13 cellular contexts compared by ENCODE assay signal in genomic region chr12:47378907-47379306, GRCh38.
A peak's percentile ranks its signal among the peaks of the same experiment; 100 is the strongest.
DNase-seq lines count a peak whose midpoint lies in the region; ATAC-seq lines count a peak whose summit lies in the region.
"Had no signal": no experiment of that assay in that cellular context is flagged by ENCODE, and none has a peak within 500 bp of the region (broad histone marks: within the 10 kb centered on the region; RNA-seq: fewer than 3 reads in every experiment).

No MANE protein-coding gene starts in this region.

- no peaks in the 10 kb centered on the region for H3K27me3 Mint-ChIP-seq in activated CD4-positive, alpha-beta T cell treated with anti-CD3 and anti-CD28 coated beads for 36 hours
- H3K27me3 Mint-ChIP-seq in activated CD4-positive, alpha-beta T cell treated with anti-CD3 and anti-CD28 coated beads, Interleukin-2, amount 10 ng/mL, durations not matched to agents 7 days and 5 days: no peaks in the 10 kb centered on the region
- H3K27me3 Mint-ChIP-seq in activated naive CD8-positive, alpha-beta T cell: no peaks in the 10 kb centered on the region

- peaks cover 54% of the 10 kb centered on the region for H3K4me1 Mint-ChIP-seq in activated CD4-positive, alpha-beta T cell treated with anti-CD3 and anti-CD28 coated beads for 36 hours
- peaks cover 35% of the 10 kb centered on the region for H3K4me1 Mint-ChIP-seq in activated CD4-positive, alpha-beta T cell treated with anti-CD3 and anti-CD28 coated beads, Interleukin-2, amount 10 ng/mL, durations not matched to agents 7 days and 5 days
- peaks cover 49% of the 10 kb centered on the region for H3K4me1 Mint-ChIP-seq in activated naive CD8-positive, alpha-beta T cell (ENCODE audit: low read depth)

- peak overlapping the region; percentile 84 for H3K27ac Mint-ChIP-seq in activated CD4-positive, alpha-beta T cell treated with anti-CD3 and anti-CD28 coated beads for 36 hours
- no peak overlapping the region for H3K27ac Mint-ChIP-seq in activated CD4-positive, alpha-beta T cell treated with anti-CD3 and anti-CD28 coated beads, Interleukin-2, amount 10 ng/mL, durations not matched to agents 7 days and 5 days
- peak overlapping the region; percentile 65 for H3K27ac Mint-ChIP-seq in activated naive CD8-positive, alpha-beta T cell

- peaks cover 37% of the 10 kb centered on the region for H3K9me3 Mint-ChIP-seq in activated CD4-positive, alpha-beta T cell treated with anti-CD3 and anti-CD28 coated beads for 36 hours (ENCODE audit: low read depth)
- peaks cover 25% of the 10 kb centered on the region for H3K9me3 Mint-ChIP-seq in activated CD4-positive, alpha-beta T cell treated with anti-CD3 and anti-CD28 coated beads, Interleukin-2, amount 10 ng/mL, durations not matched to agents 7 days and 5 days
- peaks cover 25% of the 10 kb centered on the region for H3K9me3 Mint-ChIP-seq in activated naive CD8-positive, alpha-beta T cell (ENCODE audit: low read depth)

- no peak overlapping the region for H3K4me3 Mint-ChIP-seq in activated CD4-positive, alpha-beta T cell treated with anti-CD3 and anti-CD28 coated beads for 36 hours
- no peak overlapping the region for H3K4me3 Mint-ChIP-seq in activated CD4-positive, alpha-beta T cell treated with anti-CD3 and anti-CD28 coated beads, Interleukin-2, amount 10 ng/mL, durations not matched to agents 7 days and 5 days
- peak overlapping the region; percentile 0 for H3K4me3 Mint-ChIP-seq in activated naive CD8-positive, alpha-beta T cell
- H3K4me3 Mint-ChIP-seq: activated T-cell treated with anti-CD3 and anti-CD28 coated beads, Interleukin-2, amount 50 U/mL, for 4 hours had no signal

- POLR2A ChIA-PET in activated CD4-positive, alpha-beta T cell treated with anti-CD3 and anti-CD28 coated beads for 36 hours (lab: Charles Lee): interaction anchor here (0.6 to 1.2 kb wide), 2 partner anchors 77 to 189 kb away, joined by 3 read pairs; no protein-coding TSS in a partner anchor
- POLR2A ChIA-PET in activated CD4-positive, alpha-beta T cell treated with anti-CD3 and anti-CD28 coated beads, Interleukin-2, amount 10 ng/mL, durations not matched to agents 7 days and 5 days (lab: Charles Lee): no interaction called here

- intact Hi-C loops in activated CD4-positive, alpha-beta T cell treated with anti-CD3 and anti-CD28 coated beads for 36 hours (cut with DNase I, micrococcal nuclease): no loop called here

- peaks cover 39% of the 10 kb centered on the region for H3K36me3 Mint-ChIP-seq in activated CD4-positive, alpha-beta T cell treated with anti-CD3 and anti-CD28 coated beads for 36 hours (ENCODE audit: low read depth)
- peaks cover 18% of the 10 kb centered on the region for H3K36me3 Mint-ChIP-seq in activated CD4-positive, alpha-beta T cell treated with anti-CD3 and anti-CD28 coated beads, Interleukin-2, amount 10 ng/mL, durations not matched to agents 7 days and 5 days (ENCODE audit: low read depth)
- peaks cover 22% of the 10 kb centered on the region for H3K36me3 Mint-ChIP-seq in activated naive CD8-positive, alpha-beta T cell

- DNase-seq in activated CD4-positive, alpha-beta T cell treated with anti-CD3 and anti-CD28 coated beads for 36 hours: no peak
- DNase-seq in activated CD4-positive, alpha-beta T cell treated with anti-CD3 and anti-CD28 coated beads, Interleukin-2, amount 10 ng/mL, durations not matched to agents 7 days and 5 days: no peak
- DNase-seq in Kasumi-1 (lab: John Stamatoyannopoulos, UW) (peak; percentile 48 to 52), pulmonary artery endothelial cell (ENCODE audit: low read depth, low spot score) (peak; percentile 40), NCI-H69 (lab: John Stamatoyannopoulos, UW) (no peak)
- DNase-seq: activated T-cell treated with anti-CD3 and anti-CD28 coated beads, Interleukin-2, amount 50 U/mL, for 4 hours; upper lobe of left lung had no signal

- peak; percentile 25 for ATAC-seq in activated CD4-positive, alpha-beta T cell treated with anti-CD3 and anti-CD28 coated beads for 36 hours
- ATAC-seq in HG03045 (IDR thresholded peaks at IDR 0.05; ENCODE audit: unreplicated experiment): no peak
- ATAC-seq in GM21723 (IDR thresholded peaks at IDR 0.05; ENCODE audit: unreplicated experiment): no peak
- ATAC-seq: activated T-cell treated with anti-CD3 and anti-CD28 coated beads, Interleukin-2, amount 50 U/mL, for 4 hours; esophagus mucosa; HCT116; Panc1 had no signal

- CTCF ChIA-PET in activated CD4-positive, alpha-beta T cell treated with anti-CD3 and anti-CD28 coated beads for 36 hours (lab: Charles Lee): interaction anchor here (0.8 to 2.3 kb wide), 2 partner anchors 11 to 19 kb away, joined by 3 to 5 read pairs; no protein-coding TSS in a partner anchor
- CTCF ChIA-PET in activated CD4-positive, alpha-beta T cell treated with anti-CD3 and anti-CD28 coated beads, Interleukin-2, amount 10 ng/mL, durations not matched to agents 7 days and 5 days (lab: Charles Lee): interaction anchor here (0.6 to 3.2 kb wide), 4 partner anchors 10 to 167 kb away, joined by 3 to 14 read pairs (median 4); no protein-coding TSS in a partner anchor

Comparison
In these comparisons a context has a peak if more than half of its experiments do, and no peak if none do; other contexts are left out.
1. DNase-seq: peak in Kasumi-1 (2 of 2) and pulmonary artery endothelial cell (single experiment); none in activated CD4-positive, alpha-beta T cell treated with anti-CD3 and anti-CD28 coated beads for 36 hours (single experiment), activated CD4-positive, alpha-beta T cell treated with anti-CD3 and anti-CD28 coated beads, Interleukin-2, amount 10 ng/mL, durations not matched to agents 7 days and 5 days (single experiment) and NCI-H69 (single experiment).